10 cellular contexts compared by ENCODE assay signal in genomic region chr2:23524261-23524706, GRCh38.
A peak's percentile ranks its signal among the peaks of the same experiment; 100 is the strongest.
DNase-seq lines count a peak whose midpoint lies in the region; FAIRE-seq and TF ChIP-seq lines count a peak whose summit lies in the region.
"Had no signal": no experiment of that assay in that cellular context is flagged by ENCODE, and none has a peak within 500 bp of the region (broad histone marks: within the 10 kb centered on the region; RNA-seq: fewer than 3 reads in every experiment).

No MANE protein-coding gene starts in this region.

- dilution Hi-C loops in endothelial cell of umbilical vein (cut with MboI; ENCODE audit: extremely low pct_ligation_motif_present, low sequenced_read_pairs) = no loop called here

- in situ Hi-C loops in GM13976 (cut with MboI; ENCODE audit: low sequenced_read_pairs, unreplicated experiment) = no loop called here

- FAIRE-seq in endothelial cell of umbilical vein (lab: Jason Lieb, UNC) = no peak

- H3K9ac ChIP-seq in endothelial cell of umbilical vein (replicated peaks; ENCODE audit: extremely low read depth, insufficient read depth, low read length) = no peak overlapping the region

- BruUV-seq in endothelial cell of umbilical vein (replicated peaks; lab: Mats Ljungman, UMichigan) = no TSS peak

- no peaks in the 10 kb centered on the region for H3K79me2 ChIP-seq in endothelial cell of umbilical vein (ENCODE audit: control insufficient read depth, insufficient read depth, low read length)

- H3K9me1 ChIP-seq in endothelial cell of umbilical vein (replicated peaks; ENCODE audit: control insufficient read depth, extremely low read depth, insufficient read depth, low read length) = no peaks in the 10 kb centered on the region

- no peak overlapping the region for H3K27ac ChIP-seq in endothelial cell of umbilical vein (ENCODE audit: insufficient read depth, low read depth, low read length)

- H3K27me3 ChIP-seq in endothelial cell of umbilical vein (ENCODE audit: control insufficient read depth in 2 of 2, insufficient read depth in 2 of 2, low read length in 2 of 2) = no peaks in the 10 kb centered on the region

- no peak overlapping the region for H3K4me2 ChIP-seq in endothelial cell of umbilical vein (ENCODE audit: insufficient read depth, low read length)

- intact Hi-C loops in endothelial cell of umbilical vein (cut with micrococcal nuclease) = no loop called here

- CTCF ChIA-PET in endothelial cell of umbilical vein (lab: Charles Lee) = interaction anchor here (1.3 to 1.5 kb wide), 2 partner anchors 14 to 120 kb away, joined by 3 read pairs; no protein-coding TSS in a partner anchor

- POLR2A ChIA-PET in endothelial cell of umbilical vein (lab: Charles Lee) = no interaction called here

- no peak for TF ChIP-seq POLR2A in endothelial cell of umbilical vein (IDR thresholded peaks at IDR 0.05; ENCODE audit: low read depth, low read length)

- no peak overlapping the region for H3K4me3 ChIP-seq in endothelial cell of umbilical vein (replicated peaks in 1 of 3; ENCODE audit: insufficient read depth in 1 of 3, low read depth in 1 of 3, low read length in 3 of 3)

- H3K9me3 ChIP-seq in endothelial cell of umbilical vein (replicated peaks; ENCODE audit: control insufficient read depth, insufficient read depth, low read length) = no peaks in the 10 kb centered on the region

- TF ChIP-seq CTCF in endothelial cell of umbilical vein (IDR thresholded peaks at IDR 0.05; ENCODE audit: extremely low read depth in 1 of 2, insufficient read depth in 1 of 2, low read depth in 1 of 2, low read length in 2 of 2) (no peak), GM13976 (IDR thresholded peaks at IDR 0.05; ENCODE audit: borderline replicate concordance, control extremely low read depth, extremely low read depth, insufficient read depth, missing control alignments) (no peak)

- H2AFZ ChIP-seq in endothelial cell of umbilical vein (ENCODE audit: low read depth, low read length) = no peak overlapping the region

- no peaks in the 10 kb centered on the region for H4K20me1 ChIP-seq in endothelial cell of umbilical vein (replicated peaks; ENCODE audit: control insufficient read depth, extremely low read depth, insufficient read depth, low read length)

- no peaks in the 10 kb centered on the region for H3K4me1 ChIP-seq in endothelial cell of umbilical vein (ENCODE audit: control insufficient read depth, extremely low read depth, insufficient read depth, low read length)

- H3K36me3 ChIP-seq in endothelial cell of umbilical vein (ENCODE audit: control insufficient read depth in 2 of 2, extremely low read depth in 1 of 2, insufficient read depth in 2 of 2, low read length in 2 of 2) = no peaks in the 10 kb centered on the region

- DNase-seq in AG08395 (ENCODE audit: low spot score) (peak; percentile 84), NCI-H510A (lab: John Stamatoyannopoulos, UW) (peak; percentile 42), endothelial cell of umbilical vein (ENCODE audit: low read depth, low spot score) (peak; percentile 37), myocyte (ENCODE audit: low read depth) (peak; percentile 95), cerebellar nuclear complex (lab: John Stamatoyannopoulos, UW) (no peak), hepatic stellate cell (ENCODE audit: low spot score) (no peak), GM19240 (ENCODE audit: insufficient read length, low spot score) (no peak), GM13976 (ENCODE audit: low spot score) (no peak)
- DNase-seq: activated gamma-delta T cell treated with Interleukin-2 at 50 U/mL for 16 hours; CD4-positive, alpha-beta T cell had no signal

TF ChIP-seq in endothelial cell of umbilical vein, 7 proteins besides CTCF, POLR2A, EP300 and RAD21:
- TF ChIP-seq JUN (IDR thresholded peaks at IDR 0.05; ENCODE audit: borderline replicate concordance, insufficient read depth, insufficient read length, low read depth) = no peak
- TF ChIP-seq POLR2AphosphoS5 (IDR thresholded peaks at IDR 0.05; ENCODE audit: insufficient read depth, low read depth, low read length) = no peak
- TF ChIP-seq GATA2 (IDR thresholded peaks at IDR 0.05; ENCODE audit: insufficient read depth, insufficient read length, low read depth, low read length) = no peak
- no peak for TF ChIP-seq EZH2 (IDR thresholded peaks at IDR 0.05; ENCODE audit: borderline replicate concordance, low read depth, low read length, severe bottlenecking)
- TF ChIP-seq MYC (IDR thresholded peaks at IDR 0.05; ENCODE audit: low read depth, low read length) = no peak
- TF ChIP-seq, protein P1, sequence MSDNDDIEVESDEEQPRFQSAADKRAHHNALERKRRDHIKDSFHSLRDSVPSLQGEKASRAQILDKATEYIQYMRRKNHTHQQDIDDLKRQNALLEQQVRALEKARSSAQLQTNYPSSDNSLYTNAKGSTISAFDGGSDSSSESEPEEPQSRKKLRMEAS (IDR thresholded peaks at IDR 0.05; ENCODE audit: insufficient read depth, insufficient read length) = no peak
- no peak for TF ChIP-seq FOS (IDR thresholded peaks at IDR 0.05; ENCODE audit: borderline replicate concordance, insufficient read depth, low read length)

Comparison
In these comparisons a context has a peak if more than half of its experiments do, and no peak if none do; other contexts are left out.
1. DNase-seq: peak in AG08395 (single experiment), NCI-H510A (single experiment), endothelial cell of umbilical vein (single experiment) and myocyte (single experiment); none in cerebellar nuclear complex (0 of 2), hepatic stellate cell (single experiment), GM19240 (single experiment) and GM13976 (single experiment).